9 cellular contexts compared by ENCODE assay signal in the genomic region with DNA sequence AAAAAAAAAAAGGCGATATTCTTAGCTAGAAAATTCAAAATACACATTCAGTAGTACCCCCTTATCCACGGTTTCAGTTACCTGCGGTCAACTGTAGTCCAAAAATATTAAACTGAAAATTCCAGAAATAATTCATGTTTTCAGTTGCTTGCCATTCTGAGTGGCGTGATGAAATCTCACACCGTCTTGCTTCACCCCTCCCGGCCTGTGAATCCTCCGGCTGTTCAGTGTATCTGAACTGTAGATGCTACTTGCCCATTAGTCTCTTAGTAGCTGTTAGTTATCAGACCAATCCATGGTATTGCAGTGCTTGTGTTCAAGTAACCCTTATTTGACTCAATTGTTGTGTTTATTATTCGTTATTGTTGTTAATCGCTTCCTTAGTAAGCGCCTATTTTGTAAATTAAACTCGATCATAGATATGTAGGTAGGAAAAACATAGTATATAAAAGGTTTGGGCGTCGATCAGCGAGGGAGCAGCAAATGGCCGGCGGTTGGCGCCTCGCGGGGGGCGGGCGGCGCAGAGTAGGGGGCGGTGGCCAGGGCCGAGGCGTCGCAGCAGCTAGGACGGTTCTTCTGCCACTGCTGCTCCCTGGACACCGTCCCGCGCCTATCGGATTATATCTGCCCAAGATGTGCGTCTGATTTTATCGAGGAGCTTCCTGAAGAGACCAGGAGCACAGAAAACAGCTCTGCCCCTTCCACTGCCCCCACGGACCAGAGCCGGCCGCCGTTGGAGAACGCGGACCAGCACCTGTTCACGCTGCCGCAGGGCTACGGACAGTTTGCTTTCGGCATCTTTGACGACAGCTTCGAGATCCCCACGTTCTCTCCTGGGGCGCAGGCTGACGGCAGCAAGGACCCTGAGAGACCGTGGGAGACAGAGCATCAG. TPM values are rescaled to one million over a fixed set of nuclear protein-coding genes. Genes with fewer than 3 reads are reported as not detected.
DNase-seq lines count a peak whose midpoint lies in the region; ATAC-seq and TF ChIP-seq lines count a peak whose summit lies in the region.
"Had no signal": no experiment of that assay in that cellular context is flagged by ENCODE, and none has a peak within 500 bp of the region (broad histone marks: within the 10 kb centered on the region; RNA-seq: fewer than 3 reads in every experiment).

No MANE protein-coding gene starts in this region.

- H2AFZ ChIP-seq in SK-N-SH (ENCODE audit: low read depth) = 0 out of 2 replicates have a peak overlapping the region, but pooled peaks have one; percentile 24

- no peaks in the 10 kb centered on the region for H4K20me1 ChIP-seq in SK-N-SH (ENCODE audit: insufficient read depth)

- H3K4me2 ChIP-seq in SK-N-SH (no peak overlapping the region), skeletal muscle satellite cell (ENCODE audit: low read length) (peak overlapping the region; percentile 76)

- no peak for TF ChIP-seq RAD21 in SK-N-SH (IDR thresholded peaks at IDR 0.05; ENCODE audit: low read length)

- DNase-seq in GM13977 (ENCODE audit: low spot score) (peak; percentile 43), SK-N-SH (peak; percentile 63), left ventricle myocardium inferior (no peak)
- no peak for DNase-seq in stimulated activated naive CD4-positive, alpha-beta T cell treated with Interleukin-2 at 50 U/mL for 16 hours (lab: John Stamatoyannopoulos, UW)
- DNase-seq: NCI-H1048 had no signal

- H3K27me3 ChIP-seq in SK-N-SH (ENCODE audit: insufficient read depth) (no peaks in the 10 kb centered on the region; the same call in 1 of the 2 replicates), left ventricle myocardium inferior (ENCODE audit: low read depth) (peaks cover 57% of the 10 kb centered on the region), skeletal muscle satellite cell (ENCODE audit: control insufficient read depth, insufficient read depth, low read length) (peaks cover 81% of the 10 kb centered on the region)

- H3F3A ChIP-seq in SK-N-SH (replicated peaks; ENCODE audit: insufficient read depth) = no peaks in the 10 kb centered on the region

- H3K4me1 ChIP-seq in SK-N-SH (ENCODE audit: control insufficient read depth in 1 of 2, insufficient read depth in 2 of 2, low read depth in 1 of 2, low read length in 1 of 2) = no peaks in the 10 kb centered on the region
- H3K4me1 ChIP-seq in left ventricle myocardium inferior = peaks cover 19% of the 10 kb centered on the region
- peaks cover 13% of the 10 kb centered on the region for H3K4me1 ChIP-seq in skeletal muscle satellite cell (ENCODE audit: control insufficient read depth, insufficient read depth, low read length)

- POLR2A ChIA-PET in SK-N-SH (lab: Yijun Ruan, JAX) = interaction anchor here (0.6 kb wide), 1 partner anchor 11 kb away, joined by 3 read pairs; no protein-coding TSS in a partner anchor

- TF ChIP-seq EP300 in SK-N-SH (IDR thresholded peaks at IDR 0.05; ENCODE audit: borderline replicate concordance in 1 of 2, low read depth in 1 of 2, low read length in 1 of 2) = no peak

- TF ChIP-seq CTCF in GM13977 (IDR thresholded peaks at IDR 0.05; ENCODE audit: extremely low read depth, insufficient read depth, missing control alignments) (no peak), SK-N-SH (IDR thresholded peaks at IDR 0.05) (no peak), left ventricle myocardium inferior (IDR thresholded peaks at IDR 0.05; ENCODE audit: borderline replicate concordance) (no peak)

- 39% methylated on average over 46 of the region's 49 CpGs for WGBS in SK-N-SH (ENCODE audit: low lambda C conversion rate)

- H3K4me3 ChIP-seq in SK-N-SH (ENCODE audit: low read depth in 2 of 2, low read length in 1 of 2) (no peak overlapping the region; a peak in 1 of 4 replicates), left ventricle myocardium inferior (peak overlapping the region; percentile 63), skeletal muscle satellite cell (ENCODE audit: low read length) (peak overlapping the region; percentile 59)

- no peak for ATAC-seq in GM21423 (IDR thresholded peaks at IDR 0.05; ENCODE audit: unreplicated experiment)
- no peak for ATAC-seq in HG02610 (IDR thresholded peaks at IDR 0.05; ENCODE audit: unreplicated experiment)
- ATAC-seq in GM18907 (IDR thresholded peaks at IDR 0.05; ENCODE audit: unreplicated experiment) = no peak

- H3K9me3 ChIP-seq in SK-N-SH (no peaks in the 10 kb centered on the region), left ventricle myocardium inferior (replicated peaks) (no peaks in the 10 kb centered on the region), skeletal muscle satellite cell (replicated peaks; ENCODE audit: low read length) (no peaks in the 10 kb centered on the region)

- H3K79me2 ChIP-seq in SK-N-SH (ENCODE audit: insufficient read depth) = no peaks in the 10 kb centered on the region

- H3K9me2 ChIP-seq in SK-N-SH = no peaks in the 10 kb centered on the region

- H3K27ac ChIP-seq in SK-N-SH (ENCODE audit: low read depth in 2 of 2, low read length in 1 of 2) (no peak overlapping the region), left ventricle myocardium inferior (replicated peaks) (no peak overlapping the region)

- H3K9ac ChIP-seq in SK-N-SH (no peak overlapping the region), skeletal muscle satellite cell (ENCODE audit: low read depth, low read length) (no peak overlapping the region)

- in situ Hi-C loops in GM13977 (cut with MboI; ENCODE audit: low pct_unique_long_range_greater_than_20kb, low sequenced_read_pairs, unreplicated experiment) = no loop called here

- H3K36me3 ChIP-seq in SK-N-SH (replicated peaks in 1 of 2; ENCODE audit: control insufficient read depth in 1 of 2, insufficient read depth in 2 of 2, low read length in 1 of 2) (no peaks in the 10 kb centered on the region), left ventricle myocardium inferior (no peaks in the 10 kb centered on the region), skeletal muscle satellite cell (ENCODE audit: insufficient read depth, low read length) (no peaks in the 10 kb centered on the region)

- intact Hi-C loops in left ventricle myocardium inferior (cut with micrococcal nuclease) = no loop called here

- CTCF ChIA-PET in SK-N-SH (lab: Yijun Ruan, JAX) = interaction anchor here (0.6 to 2.7 kb wide), 7 partner anchors 9 to 76 kb away, joined by 3 to 7 read pairs (median 3); a partner anchor contains a TSS

TF ChIP-seq in SK-N-SH, 30 proteins besides CTCF, POLR2A, EP300 and RAD21:
- TF ChIP-seq YY1 (IDR thresholded peaks at IDR 0.05; ENCODE audit: low read depth) = no peak
- no peak for TF ChIP-seq TCF12 (IDR thresholded peaks at IDR 0.05)
- TF ChIP-seq SIN3A (IDR thresholded peaks at IDR 0.05; ENCODE audit: borderline replicate concordance, low read depth, low read length) = no peak
- TF ChIP-seq, protein P1, sequence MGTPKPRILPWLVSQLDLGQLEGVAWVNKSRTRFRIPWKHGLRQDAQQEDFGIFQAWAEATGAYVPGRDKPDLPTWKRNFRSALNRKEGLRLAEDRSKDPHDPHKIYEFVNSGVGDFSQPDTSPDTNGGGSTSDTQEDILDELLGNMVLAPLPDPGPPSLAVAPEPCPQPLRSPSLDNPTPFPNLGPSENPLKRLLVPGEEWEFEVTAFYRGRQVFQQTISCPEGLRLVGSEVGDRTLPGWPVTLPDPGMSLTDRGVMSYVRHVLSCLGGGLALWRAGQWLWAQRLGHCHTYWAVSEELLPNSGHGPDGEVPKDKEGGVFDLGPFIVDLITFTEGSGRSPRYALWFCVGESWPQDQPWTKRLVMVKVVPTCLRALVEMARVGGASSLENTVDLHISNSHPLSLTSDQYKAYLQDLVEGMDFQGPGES (IDR thresholded peaks at IDR 0.05; ENCODE audit: low read depth, low read length) = no peak
- TF ChIP-seq MEF2A (IDR thresholded peaks at IDR 0.05; ENCODE audit: borderline replicate concordance, low read depth) = no peak
- TF ChIP-seq FOXM1 (IDR thresholded peaks at IDR 0.05; ENCODE audit: low read depth) = no peak
- TF ChIP-seq TEAD4 (IDR thresholded peaks at IDR 0.05; ENCODE audit: borderline replicate concordance, insufficient read depth) = no peak
- TF ChIP-seq NRF1 (IDR thresholded peaks at IDR 0.05; ENCODE audit: low read depth, low read length) = no peak
- no peak for TF ChIP-seq GABPA (IDR thresholded peaks at IDR 0.05; ENCODE audit: low read depth)
- no peak for TF ChIP-seq RFX5 (IDR thresholded peaks at IDR 0.05; ENCODE audit: low read length)
- TF ChIP-seq TAF1 (IDR thresholded peaks at IDR 0.05; ENCODE audit: borderline replicate concordance, low read depth, low read length) = no peak
- no peak for TF ChIP-seq FOSL2 (IDR thresholded peaks at IDR 0.05; ENCODE audit: borderline replicate concordance, low read depth)

RNA-seq across cellular contexts. Expression of a gene that starts 39.8 kb away (rescaled TPM):
- polyA plus RNA-seq in SK-N-SH (2012; rRNA removed) = 23.7 and 36.3 TPM in 2 replicates
- polyA plus RNA-seq in SK-N-SH (2012; cell fraction: cytosol; rRNA removed) = 17.5 and 19.6 TPM in 2 replicates
- polyA plus RNA-seq in SK-N-SH (2012; cell fraction: nucleus; rRNA removed) = 106 and 135 TPM in 2 replicates
- total RNA-seq in left ventricle myocardium inferior = 214 TPM
- total RNA-seq in skeletal muscle satellite cell (2012; rRNA removed) = 15.2 and 15.5 TPM in 2 replicates

Comparison
In these comparisons a context has a peak if more than half of its experiments do, and no peak if none do; other contexts are left out.
1. DNase-seq: peak in GM13977 (single experiment) and SK-N-SH (single experiment); none in left ventricle myocardium inferior (single experiment) and stimulated activated naive CD4-positive, alpha-beta T cell treated with Interleukin-2 at 50 U/mL for 16 hours (single experiment).
2. H3K4me3 ChIP-seq: peak in left ventricle myocardium inferior (single experiment) and skeletal muscle satellite cell (single experiment); none in SK-N-SH (0 of 2).